In genomic region chr17:39750131-39751015, GRCh38 we compare ENCODE assay signal across 20 cellular contexts. TPM values are rescaled to one million over a fixed set of nuclear protein-coding genes. Genes with fewer than 3 reads are reported as not detected.
A peak's percentile ranks its signal among the peaks of the same experiment; 100 is the strongest.
DNase-seq lines count a peak whose midpoint lies in the region; ATAC-seq and TF ChIP-seq lines count a peak whose summit lies in the region.
"Had no signal": no experiment of that assay in that cellular context is flagged by ENCODE, and none has a peak within 500 bp of the region (broad histone marks: within the 10 kb centered on the region; RNA-seq: fewer than 3 reads in every experiment).

No MANE protein-coding gene starts in this region.

- no peaks in the 10 kb centered on the region for H3K27me3 Mint-ChIP-seq in CD8-positive, alpha-beta T cell (ENCODE audit: low read depth)
- H3K27me3 Mint-ChIP-seq: IgD-negative memory B cell had no signal

- POLR2A ChIA-PET in CD8-positive, alpha-beta T cell (lab: Charles Lee): no interaction called here

- H3K4me3 ChIP-seq in body of pancreas: no peak overlapping the region
- H3K4me3 ChIP-seq in lower lobe of right lung: no peak overlapping the region
- no peak overlapping the region for H3K4me3 ChIP-seq in CD8-positive, alpha-beta T cell (ENCODE audit: low read depth, low read length)
- H3K4me3 ChIP-seq: mucosa of descending colon had no signal

- WGBS in body of pancreas, 2 donors: 16 to 22% methylated on average over 3 to 9 of the region's 9 CpGs

- no peak overlapping the region for H3K27ac Mint-ChIP-seq in CD8-positive, alpha-beta T cell
- H3K27ac Mint-ChIP-seq: progenitor cell of endocrine pancreas had no signal

- TF ChIP-seq POLR2A in body of pancreas (IDR thresholded peaks at IDR 0.05): peak in 1 of 3 donors; percentile 7

- no peaks in the 10 kb centered on the region for H3K27me3 ChIP-seq in body of pancreas
- H3K27me3 ChIP-seq in lower lobe of right lung (ENCODE audit: low read depth): no peaks in the 10 kb centered on the region
- no peaks in the 10 kb centered on the region for H3K27me3 ChIP-seq in CD8-positive, alpha-beta T cell (ENCODE audit: insufficient read depth, low read length)

- intact Hi-C loops in body of pancreas (cut with DNase I) (no loop called here), lower lobe of right lung (cut with DNase I) (no loop called here)
- intact Hi-C loops in CD8-positive, alpha-beta T cell (cut with DNase I, micrococcal nuclease): loop anchor here (5.0 kb wide), 3 partner anchors 63 to 223 kb away; partner anchors contain the start of gene PGAP3 (in 1 of the 2)

- peaks cover 19% of the 10 kb centered on the region for H3K4me1 Mint-ChIP-seq in CD8-positive, alpha-beta T cell (ENCODE audit: low read depth)

- CTCF ChIA-PET in CD8-positive, alpha-beta T cell (lab: Charles Lee): interaction anchor here (0.5 to 10.0 kb wide), 3 partner anchors 20 to 128 kb away, joined by 3 to 110 read pairs (median 3); no protein-coding TSS in a partner anchor

- H3K9me3 Mint-ChIP-seq in CD8-positive, alpha-beta T cell: no peaks in the 10 kb centered on the region
- H3K9me3 Mint-ChIP-seq: IgD-negative memory B cell had no signal

- ATAC-seq in body of pancreas: peak; percentile 63
- ATAC-seq in lower lobe of right lung: no peak
- ATAC-seq in CD8-positive, alpha-beta T cell: no peak
- no peak for ATAC-seq in GM18858 (IDR thresholded peaks at IDR 0.05; ENCODE audit: unreplicated experiment)
- ATAC-seq in GM21381 (IDR thresholded peaks at IDR 0.05; ENCODE audit: unreplicated experiment): no peak
- ATAC-seq: mucosa of descending colon had no signal

- peaks cover 11 to 13% of the 10 kb centered on the region in 2 donors for H3K36me3 ChIP-seq in body of pancreas (replicated peaks in 1 of 2; ENCODE audit: insufficient read depth in 1 of 2, low read depth in 2 of 2)
- peaks cover 6% of the 10 kb centered on the region for H3K36me3 ChIP-seq in lower lobe of right lung
- no peaks in the 10 kb centered on the region for H3K36me3 ChIP-seq in CD8-positive, alpha-beta T cell (ENCODE audit: insufficient read depth, low read length)

- DNase-seq in A172 (ENCODE audit: low spot score): peak; percentile 27
- DNase-seq in DMS79 treated with DMSO at 0.1 percent for 48 hours (lab: John Stamatoyannopoulos, UW): peak; percentile 53
- peak; percentile 84 to 92 (median 90) for DNase-seq in body of pancreas
- peak; percentile 43 for DNase-seq in lower lobe of right lung
- no peak for DNase-seq in CD8-positive, alpha-beta T cell
- no peak for DNase-seq in stimulated activated CD4-positive, alpha-beta T cell treated with anti-CD3 and anti-CD28 coated beads, Interleukin-4, amount 100 ng/mL, for 1 hour
- DNase-seq: activated naive CD4-positive, alpha-beta T cell treated with anti-CD3 and anti-CD28 coated beads, Interleukin-2, amount 50 U/mL, for 16 hours; AML-193; erythroblast; HCEC 1CT; mucosa of descending colon; NCI-H1694 treated with DMSO at 0.1 percent for 48 hours; NCI-H526 treated with DMSO at 0.1 percent for 48 hours; SHP77; stimulated activated CD4-positive, alpha-beta T cell treated with anti-CD3 and anti-CD28 coated beads, Interleukin-1b, Interleukin-23, amount 100 ng/mL, for 48 hours had no signal

- TF ChIP-seq CTCF in body of pancreas (IDR thresholded peaks at IDR 0.05) (no peak), lower lobe of right lung (IDR thresholded peaks at IDR 0.05) (no peak)
- TF ChIP-seq CTCF in CD8-positive, alpha-beta T cell (IDR thresholded peaks at IDR 0.05): no peak

- no peaks in the 10 kb centered on the region for H3K36me3 Mint-ChIP-seq in CD8-positive, alpha-beta T cell
- H3K36me3 Mint-ChIP-seq: IgD-negative memory B cell had no signal

- H3K4me3 Mint-ChIP-seq in CD8-positive, alpha-beta T cell: no peak overlapping the region

- H3K27ac ChIP-seq in body of pancreas (peak overlapping the region; percentile 55 to 82 (median 74)), lower lobe of right lung (peak overlapping the region; percentile 31)
- H3K27ac ChIP-seq in CD8-positive, alpha-beta T cell (ENCODE audit: low read depth, low read length): no peak overlapping the region

- no peaks in the 10 kb centered on the region for H3K9me3 ChIP-seq in body of pancreas
- no peaks in the 10 kb centered on the region for H3K9me3 ChIP-seq in lower lobe of right lung
- H3K9me3 ChIP-seq in CD8-positive, alpha-beta T cell (ENCODE audit: low read length): no peaks in the 10 kb centered on the region
- H3K9me3 ChIP-seq: mucosa of descending colon had no signal

- H3K4me1 ChIP-seq in body of pancreas (peaks cover 48% of the 10 kb centered on the region), lower lobe of right lung (peaks cover 17% of the 10 kb centered on the region)
- peaks cover 16% of the 10 kb centered on the region for H3K4me1 ChIP-seq in CD8-positive, alpha-beta T cell (ENCODE audit: insufficient read depth, low read length)

RNA-seq across cellular contexts. Expression of gene GRB7, which starts 12.6 kb away (rescaled TPM):
- 0.40 and 0.72 TPM in 2 replicates for total RNA-seq in A172 (2014; rRNA removed; shearing (Covaris generic))
- total RNA-seq in body of pancreas: 10 to 100 TPM; 25.4 to 39.9 TPM
- total RNA-seq in lower lobe of right lung: 34.5 TPM
- not detected for total RNA-seq in CD8-positive, alpha-beta T cell
- total RNA-seq: activated CD8-positive, alpha-beta memory T cell treated with anti-CD3 and anti-CD28 coated beads for 36 hours had no signal

RNA-seq across cellular contexts. Expression of gene MIEN1, which starts 20.0 kb away (rescaled TPM):
- total RNA-seq in A172 (2014; rRNA removed; shearing (Covaris generic)): 109 and 111 TPM in 2 replicates
- 10 to 100 TPM; 79.1 to 98.2 TPM for total RNA-seq in body of pancreas
- total RNA-seq in lower lobe of right lung: 46.4 TPM
- total RNA-seq in CD8-positive, alpha-beta T cell: 10 to 100 TPM; 29.5 to 30.1 TPM

RNA-seq across cellular contexts. Expression of gene ERBB2, which starts 50.5 kb away (rescaled TPM):
- total RNA-seq in A172 (2014; rRNA removed; shearing (Covaris generic)): 43.3 and 43.6 TPM in 2 replicates
- total RNA-seq in body of pancreas (10 to 100 TPM; 52.4 to 65.3 TPM), lower lobe of right lung (96.1 TPM)
- total RNA-seq in CD8-positive, alpha-beta T cell: 1 to 10 TPM; 2.6 to 2.9 TPM

Comparison
In these comparisons a context has a peak if more than half of its experiments do, and no peak if none do; other contexts are left out.
1. DNase-seq: peak in A172 (single experiment), DMS79 treated with DMSO at 0.1 percent for 48 hours (single experiment), body of pancreas (4 of 4) and lower lobe of right lung (single experiment); none in CD8-positive, alpha-beta T cell (0 of 7) and stimulated activated CD4-positive, alpha-beta T cell treated with anti-CD3 and anti-CD28 coated beads, Interleukin-4, amount 100 ng/mL, for 1 hour (single experiment).
2. RNA of gene GRB7, which starts 12.6 kb away (total RNA-seq): 25.4 to 39.9 TPM in body of pancreas and 34.5 TPM in lower lobe of right lung (single experiment); 0.40 to 0.72 TPM in A172 and not detected in CD8-positive, alpha-beta T cell; every median in the first group is over 10 times any median in the second.
3. RNA of gene ERBB2, which starts 50.5 kb away (total RNA-seq): 96.1 TPM in lower lobe of right lung (single experiment), 52.4 to 65.3 TPM in body of pancreas and 43.3 to 43.6 TPM in A172; 2.6 to 2.9 TPM in CD8-positive, alpha-beta T cell; every median in the first group is over 10 times any median in the second.
4. intact Hi-C loops: an anchor here in CD8-positive, alpha-beta T cell (5.0 kb wide); none called in body of pancreas and lower lobe of right lung.